ENCODE assay signal across 1 cellular context in genomic region chr17:51189628-51190027, GRCh38.
TF ChIP-seq lines count a peak whose summit lies in the region.

No MANE protein-coding gene starts in this region.

TF ChIP-seq in HepG2, 621 proteins besides CTCF, POLR2A, EP300 and RAD21:
- TF ChIP-seq CCAR2 (optimal IDR thresholded peaks at IDR 0.05; ENCODE audit: low read depth, low read length) (no peak), GTF3A (CRISPR knock-in tag; conservative IDR thresholded peaks at IDR 0.05) (no peak), PRDM10 (CRISPR knock-in tag; IDR thresholded peaks at IDR 0.05; ENCODE audit: low read depth) (no peak), REPIN1 (CRISPR knock-in tag; IDR thresholded peaks at IDR 0.05; ENCODE audit: borderline replicate concordance, low read depth) (no peak), ZUFSP (CRISPR knock-in tag; IDR thresholded peaks at IDR 0.05; ENCODE audit: borderline replicate concordance) (no peak), ZNF253 (CRISPR knock-in tag; IDR thresholded peaks at IDR 0.05; ENCODE audit: borderline replicate concordance) (no peak), PRDM15 (CRISPR knock-in tag; IDR thresholded peaks at IDR 0.05) (no peak), NR3C1 (CRISPR knock-in tag; IDR thresholded peaks at IDR 0.05) (no peak), BRF2 (CRISPR knock-in tag; IDR thresholded peaks at IDR 0.05) (no peak), FUBP1 (CRISPR knock-in tag; IDR thresholded peaks at IDR 0.05; ENCODE audit: borderline replicate concordance) (no peak), PRMT3 (CRISPR knock-in tag; IDR thresholded peaks at IDR 0.05; ENCODE audit: borderline replicate concordance, low read depth) (no peak), NCOR1 (IDR thresholded peaks at IDR 0.05; ENCODE audit: borderline replicate concordance, low read length) (no peak)
